Comparison of ENCODE assay signal across 24 cellular contexts in the genomic region with DNA sequence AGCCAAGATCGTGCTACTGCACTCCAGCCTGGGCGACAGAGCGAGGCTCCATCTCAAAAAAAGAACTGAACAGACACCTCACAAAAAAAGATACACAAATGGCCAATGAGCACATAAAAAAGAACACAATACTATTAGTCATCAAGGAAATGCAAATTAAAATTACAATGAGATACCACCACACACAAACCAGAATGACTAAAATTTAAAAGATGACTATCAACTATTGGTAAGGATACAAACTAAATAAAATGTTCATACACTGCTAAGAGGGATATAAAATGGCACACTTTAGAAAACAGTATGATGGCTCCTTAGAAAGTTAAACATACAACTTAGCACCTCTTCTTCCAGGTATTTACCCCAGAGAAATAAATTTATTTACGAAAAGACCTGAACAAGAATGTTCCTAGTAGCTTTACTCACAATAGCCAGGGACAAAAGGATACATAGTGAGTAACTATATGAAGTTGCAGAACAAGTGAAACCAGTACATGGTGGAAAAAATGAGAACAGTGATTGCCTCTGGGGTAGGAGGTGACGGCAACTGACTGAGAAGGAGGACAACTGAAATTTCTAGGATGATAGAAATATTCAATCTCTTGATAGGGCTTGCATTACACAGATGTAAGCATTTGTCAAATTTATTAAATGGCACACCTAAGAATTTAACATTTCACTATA. TPM values are rescaled to one million over a fixed set of nuclear protein-coding genes. Genes with fewer than 3 reads are reported as not detected.
A peak's percentile ranks its signal among the peaks of the same experiment; 100 is the strongest.
DNase-seq lines count a peak whose midpoint lies in the region; ATAC-seq and TF ChIP-seq lines count a peak whose summit lies in the region.
"Had no signal": no experiment of that assay in that cellular context is flagged by ENCODE, and none has a peak within 500 bp of the region (broad histone marks: within the 10 kb centered on the region; RNA-seq: fewer than 3 reads in every experiment).

No MANE protein-coding gene starts in this region.

- DNase-seq in activated naive CD4-positive, alpha-beta T cell treated with anti-CD3 and anti-CD28 coated beads, Interleukin-2, amount 50 U/mL, for 72 hours (ENCODE audit: low spot score in 2 of 2): no peak
- no peak for DNase-seq in activated naive CD4-positive, alpha-beta T cell treated with anti-CD3 and anti-CD28 coated beads, Interleukin-2, amount 10 ng/mL, durations not matched to agents 7 days and 5 days
- DNase-seq in activated CD4-positive, alpha-beta memory T cell treated with anti-CD3 and anti-CD28 coated beads, Interleukin-2, amount 10 ng/mL, durations not matched to agents 7 days and 5 days: no peak
- peak; percentile 47 for DNase-seq in epithelial cell of esophagus (ENCODE audit: low read depth)
- no peak for DNase-seq in NOMO-1 treated with dmso at 0.1 percent for 144 hours (lab: John Stamatoyannopoulos, UW; ENCODE audit: unreplicated experiment)
- no peak for DNase-seq in body of pancreas
- DNase-seq: activated CD4-positive, alpha-beta T cell treated with anti-CD3 and anti-CD28 coated beads, Interleukin-2, amount 50 U/mL, for 48 hours; adrenal gland; effector memory CD4-positive, alpha-beta T cell; IMR-90; left ventricle myocardium inferior; naive B cell; NCI-H1092 treated with DMSO at 0.1 percent for 48 hours; NCI-H187 treated with DMSO at 0.1 percent for 48 hours; NCI-H2227 treated with DMSO at 0.1 percent for 48 hours; NCI-H69; occipital lobe; testis had no signal

- H3K9me3 Mint-ChIP-seq in activated naive CD4-positive, alpha-beta T cell treated with anti-CD3 and anti-CD28 coated beads, Interleukin-2, amount 50 U/mL, for 72 hours: no peaks in the 10 kb centered on the region
- H3K9me3 Mint-ChIP-seq in activated naive CD4-positive, alpha-beta T cell treated with anti-CD3 and anti-CD28 coated beads, Interleukin-2, amount 10 ng/mL, durations not matched to agents 7 days and 5 days: no peaks in the 10 kb centered on the region
- H3K9me3 Mint-ChIP-seq in activated CD4-positive, alpha-beta memory T cell treated with anti-CD3 and anti-CD28 coated beads, Interleukin-2, amount 10 ng/mL, durations not matched to agents 7 days and 5 days: no peaks in the 10 kb centered on the region
- H3K9me3 Mint-ChIP-seq: CD14-positive monocyte; naive B cell; T-helper 1 cell treated with Interleukin-12 subunit alpha and Interleukin-12 subunit beta and Interleukin-4 antibody, amounts not matched to agents 30 μg/mL and 1 μg/mL, for 36 hours had no signal

- no peaks in the 10 kb centered on the region for H3K36me3 ChIP-seq in body of pancreas (replicated peaks in 1 of 2; ENCODE audit: insufficient read depth in 1 of 2, low read depth in 2 of 2)
- H3K36me3 ChIP-seq: breast epithelium had no signal

- POLR2A ChIA-PET in activated CD4-positive, alpha-beta memory T cell treated with anti-CD3 and anti-CD28 coated beads, Interleukin-2, amount 10 ng/mL, durations not matched to agents 7 days and 5 days (lab: Charles Lee): interaction anchor here (0.6 kb wide), 1 partner anchor 25 kb away, joined by 4 read pairs; no protein-coding TSS in a partner anchor

- intact Hi-C loops in body of pancreas (cut with DNase I): no loop called here

- no peak overlapping the region for H3K4me3 Mint-ChIP-seq in activated naive CD4-positive, alpha-beta T cell treated with anti-CD3 and anti-CD28 coated beads, Interleukin-2, amount 10 ng/mL, durations not matched to agents 7 days and 5 days
- no peak overlapping the region for H3K4me3 Mint-ChIP-seq in activated CD4-positive, alpha-beta memory T cell treated with anti-CD3 and anti-CD28 coated beads, Interleukin-2, amount 10 ng/mL, durations not matched to agents 7 days and 5 days
- H3K4me3 Mint-ChIP-seq: CD14-positive monocyte; naive B cell; T-helper 1 cell treated with Interleukin-12 subunit alpha and Interleukin-12 subunit beta and Interleukin-4 antibody, amounts not matched to agents 30 μg/mL and 1 μg/mL, for 36 hours had no signal

- no peaks in the 10 kb centered on the region for H3K27me3 Mint-ChIP-seq in activated naive CD4-positive, alpha-beta T cell treated with anti-CD3 and anti-CD28 coated beads, Interleukin-2, amount 10 ng/mL, durations not matched to agents 7 days and 5 days
- H3K27me3 Mint-ChIP-seq in activated CD4-positive, alpha-beta memory T cell treated with anti-CD3 and anti-CD28 coated beads, Interleukin-2, amount 10 ng/mL, durations not matched to agents 7 days and 5 days: no peaks in the 10 kb centered on the region
- H3K27me3 Mint-ChIP-seq: naive B cell had no signal

- H3K4me1 ChIP-seq in body of pancreas: peaks cover 12% of the 10 kb centered on the region
- H3K4me1 ChIP-seq: adrenal gland, breast epithelium, testis had no signal

- H3K27me3 ChIP-seq in body of pancreas: no peaks in the 10 kb centered on the region
- H3K27me3 ChIP-seq: adrenal gland, breast epithelium, testis had no signal

- no peak overlapping the region for H3K27ac ChIP-seq in body of pancreas
- H3K27ac ChIP-seq: adrenal gland, breast epithelium, left ventricle myocardium inferior, SK-N-MC, testis had no signal

- CTCF ChIA-PET in activated naive CD4-positive, alpha-beta T cell treated with anti-CD3 and anti-CD28 coated beads, Interleukin-2, amount 10 ng/mL, durations not matched to agents 7 days and 5 days (lab: Charles Lee): no interaction called here
- CTCF ChIA-PET in activated CD4-positive, alpha-beta memory T cell treated with anti-CD3 and anti-CD28 coated beads, Interleukin-2, amount 10 ng/mL, durations not matched to agents 7 days and 5 days (lab: Charles Lee): interaction anchor here (1.9 kb wide), 1 partner anchor 25 kb away, joined by 5 read pairs; no protein-coding TSS in a partner anchor

- no peak overlapping the region for H3K4me3 ChIP-seq in epithelial cell of esophagus (ENCODE audit: low read length)
- no peak overlapping the region for H3K4me3 ChIP-seq in body of pancreas
- H3K4me3 ChIP-seq: adrenal gland, breast epithelium, left ventricle myocardium inferior, SK-N-MC, testis had no signal

- ATAC-seq in activated naive CD4-positive, alpha-beta T cell treated with anti-CD3 and anti-CD28 coated beads, Interleukin-2, amount 50 U/mL, for 72 hours: peak; percentile 71 to 89
- ATAC-seq in body of pancreas (no peak), HG02763 (IDR thresholded peaks at IDR 0.05; ENCODE audit: unreplicated experiment) (no peak)
- ATAC-seq: HCT116 had no signal

- H3K27ac Mint-ChIP-seq in activated naive CD4-positive, alpha-beta T cell treated with anti-CD3 and anti-CD28 coated beads, Interleukin-2, amount 50 U/mL, for 72 hours: peak overlapping the region; percentile 65 to 92
- no peak overlapping the region for H3K27ac Mint-ChIP-seq in activated naive CD4-positive, alpha-beta T cell treated with anti-CD3 and anti-CD28 coated beads, Interleukin-2, amount 10 ng/mL, durations not matched to agents 7 days and 5 days
- H3K27ac Mint-ChIP-seq in activated CD4-positive, alpha-beta memory T cell treated with anti-CD3 and anti-CD28 coated beads, Interleukin-2, amount 10 ng/mL, durations not matched to agents 7 days and 5 days: peak overlapping the region; percentile 49
- H3K27ac Mint-ChIP-seq: T-helper 1 cell treated with Interleukin-12 subunit alpha and Interleukin-12 subunit beta and Interleukin-4 antibody, amounts not matched to agents 30 μg/mL and 1 μg/mL, for 36 hours had no signal

- no peak for TF ChIP-seq CTCF in epithelial cell of esophagus (IDR thresholded peaks at IDR 0.05; ENCODE audit: insufficient read depth, low read depth, low read length, missing control alignments)
- no peak for TF ChIP-seq CTCF in body of pancreas (IDR thresholded peaks at IDR 0.05)

- TF ChIP-seq POLR2A in body of pancreas (IDR thresholded peaks at IDR 0.05): no peak

- peaks cover 12 to 44% of the 10 kb centered on the region in 2 donors for H3K36me3 Mint-ChIP-seq in activated naive CD4-positive, alpha-beta T cell treated with anti-CD3 and anti-CD28 coated beads, Interleukin-2, amount 50 U/mL, for 72 hours
- H3K36me3 Mint-ChIP-seq in activated naive CD4-positive, alpha-beta T cell treated with anti-CD3 and anti-CD28 coated beads, Interleukin-2, amount 10 ng/mL, durations not matched to agents 7 days and 5 days: peaks cover 44% of the 10 kb centered on the region
- H3K36me3 Mint-ChIP-seq in activated CD4-positive, alpha-beta memory T cell treated with anti-CD3 and anti-CD28 coated beads, Interleukin-2, amount 10 ng/mL, durations not matched to agents 7 days and 5 days (ENCODE audit: low read depth): peaks cover 60% of the 10 kb centered on the region

- H3K9me3 ChIP-seq in body of pancreas: no peaks in the 10 kb centered on the region
- H3K9me3 ChIP-seq: adrenal gland, breast epithelium, left ventricle myocardium inferior, testis had no signal

- peaks cover 7% of the 10 kb centered on the region for H3K4me1 Mint-ChIP-seq in activated naive CD4-positive, alpha-beta T cell treated with anti-CD3 and anti-CD28 coated beads, Interleukin-2, amount 10 ng/mL, durations not matched to agents 7 days and 5 days
- peaks cover 34% of the 10 kb centered on the region for H3K4me1 Mint-ChIP-seq in activated CD4-positive, alpha-beta memory T cell treated with anti-CD3 and anti-CD28 coated beads, Interleukin-2, amount 10 ng/mL, durations not matched to agents 7 days and 5 days
- H3K4me1 Mint-ChIP-seq: CD14-positive monocyte had no signal

- WGBS in body of pancreas, 2 donors: 75 to 79% methylated on average over 5 of the region's 5 CpGs

RNA-seq across cellular contexts. Expression of a gene that starts 53.2 kb away (rescaled TPM):
- total RNA-seq in activated naive CD4-positive, alpha-beta T cell treated with anti-CD3 and anti-CD28 coated beads, Interleukin-2, amount 50 U/mL, for 72 hours: 1 to 10 TPM; 3.9 TPM
- 10 to 100 TPM; 14.1 to 14.3 TPM for total RNA-seq in activated CD4-positive, alpha-beta memory T cell treated with anti-CD3 and anti-CD28 coated beads, Interleukin-2, amount 10 ng/mL, durations not matched to agents 7 days and 5 days
- total RNA-seq in body of pancreas: 10 to 100 TPM; 15.5 to 22.6 TPM

RNA-seq across cellular contexts. Expression of a gene that starts 53.4 kb away (rescaled TPM):
- 10 to 100 TPM; 77.3 to 84.8 TPM for total RNA-seq in activated naive CD4-positive, alpha-beta T cell treated with anti-CD3 and anti-CD28 coated beads, Interleukin-2, amount 50 U/mL, for 72 hours
- total RNA-seq in activated CD4-positive, alpha-beta memory T cell treated with anti-CD3 and anti-CD28 coated beads, Interleukin-2, amount 10 ng/mL, durations not matched to agents 7 days and 5 days: 10 to 100 TPM; 74.0 to 75.8 TPM
- 10 to 100 TPM; 15.8 to 20.8 TPM for total RNA-seq in body of pancreas

Comparison
In these comparisons a context has a peak if more than half of its experiments do, and no peak if none do; other contexts are left out.
1. ATAC-seq: peak in activated naive CD4-positive, alpha-beta T cell treated with anti-CD3 and anti-CD28 coated beads, Interleukin-2, amount 50 U/mL, for 72 hours (2 of 2); none in body of pancreas (single experiment) and HG02763 (single experiment).